In the genomic region with DNA sequence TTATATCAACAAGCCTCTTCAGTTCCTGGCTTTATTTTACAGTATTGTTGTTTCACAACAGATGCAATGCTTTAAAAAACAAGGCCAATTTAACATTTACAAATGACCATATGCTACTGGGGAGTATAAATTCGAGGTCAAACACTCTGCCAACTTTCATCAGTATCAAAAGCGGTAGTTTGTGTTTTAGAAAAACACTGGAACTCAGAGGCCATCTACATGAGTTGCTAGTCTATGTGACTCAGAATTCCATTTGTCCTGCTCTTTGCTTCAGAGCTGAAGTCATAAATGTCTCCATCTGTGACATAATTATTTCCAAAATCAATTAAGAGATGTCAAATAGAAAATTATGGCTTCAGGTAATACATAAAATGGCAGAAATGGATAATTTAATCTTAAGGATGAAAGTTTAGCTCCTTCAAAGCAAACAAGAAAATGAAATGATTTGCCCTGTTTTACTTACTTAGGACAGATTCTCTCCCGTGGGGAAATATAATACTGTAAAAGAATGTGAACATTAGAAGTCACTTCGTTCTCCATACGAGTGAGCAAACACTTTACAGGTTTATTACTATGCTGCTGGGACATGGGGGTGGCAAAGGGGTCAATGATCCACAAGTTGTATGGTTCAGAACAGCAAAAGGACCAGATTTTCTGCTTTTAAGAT, we compare ENCODE assay signal across 9 cellular contexts. TPM values are rescaled to one million over a fixed set of nuclear protein-coding genes. Genes with fewer than 3 reads are reported as not detected.
DNase-seq lines count a peak whose midpoint lies in the region; FAIRE-seq and TF ChIP-seq lines count a peak whose summit lies in the region.
"Had no signal": no experiment of that assay in that cellular context is flagged by ENCODE, and none has a peak within 500 bp of the region (broad histone marks: within the 10 kb centered on the region; RNA-seq: fewer than 3 reads in every experiment).

No MANE protein-coding gene starts in this region.

- peaks cover 48% of the 10 kb centered on the region for H3K4me1 Mint-ChIP-seq in nephron

- H3K27me3 Mint-ChIP-seq in nephron (ENCODE audit: low read depth) = no peaks in the 10 kb centered on the region

- peak overlapping the region; percentile 66 to 98 (median 66) for H3K27ac Mint-ChIP-seq in nephron

- TF ChIP-seq CTCF in D721Med (IDR thresholded peaks at IDR 0.05; ENCODE audit: insufficient read depth, missing control alignments) (no peak), nephron (IDR thresholded peaks at IDR 0.05; ENCODE audit: unreplicated experiment in 3 of 3) (no peak)

- peaks cover 25% of the 10 kb centered on the region for H3K36me3 Mint-ChIP-seq in nephron (ENCODE audit: low read depth)

- no peaks in the 10 kb centered on the region for H3K9me3 Mint-ChIP-seq in nephron

- peak overlapping the region; percentile 78 to 94 (median 89) for H3K4me3 Mint-ChIP-seq in nephron

- FAIRE-seq in D721Med (lab: Jason Lieb, UNC) = peak; percentile 89
- FAIRE-seq: islet of Langerhans had no signal

- DNase-seq in D721Med (ENCODE audit: insufficient read length, low spot score) (no peak), M059J (ENCODE audit: low read depth) (peak; percentile 18), cerebellum (ENCODE audit: low spot score) (peak; percentile 13), NCI-H1048 (lab: John Stamatoyannopoulos, UW) (no peak), NCI-H146 treated with DMSO at 0.1 percent for 48 hours (lab: John Stamatoyannopoulos, UW; ENCODE audit: unreplicated experiment) (no peak), NCI-H187 (lab: John Stamatoyannopoulos, UW) (no peak)
- DNase-seq in stimulated activated CD4-positive, alpha-beta T cell treated with anti-CD3 and anti-CD28 coated beads, Interleukin-12 subunit alpha, Interleukin-12 subunit beta, amount 100 ng/mL, for 4 hours = no peak

RNA-seq across cellular contexts. Expression of a gene that starts 3.7 kb away (rescaled TPM):
- 30.4 and 45.6 TPM in 2 replicates for total RNA-seq in M059J (2014; rRNA removed; shearing (Covaris generic))
- total RNA-seq in cerebellum = 111 TPM

Comparison
In these comparisons a context has a peak if more than half of its experiments do, and no peak if none do; other contexts are left out.
1. DNase-seq: peak in M059J (single experiment) and cerebellum (single experiment); none in D721Med (single experiment), NCI-H1048 (single experiment), stimulated activated CD4-positive, alpha-beta T cell treated with anti-CD3 and anti-CD28 coated beads, Interleukin-12 subunit alpha, Interleukin-12 subunit beta, amount 100 ng/mL, for 4 hours (single experiment), NCI-H146 treated with DMSO at 0.1 percent for 48 hours (single experiment) and NCI-H187 (0 of 2).